In genomic region chr3:159158213-159158612, GRCh38 we compare ENCODE assay signal across 16 cellular contexts.
DNase-seq lines count a peak whose midpoint lies in the region; ATAC-seq, FAIRE-seq and TF ChIP-seq lines count a peak whose summit lies in the region.
"Had no signal": no experiment of that assay in that cellular context is flagged by ENCODE, and none has a peak within 500 bp of the region (broad histone marks: within the 10 kb centered on the region; RNA-seq: fewer than 3 reads in every experiment).

No MANE protein-coding gene starts in this region.

- H4K20me1 ChIP-seq in neural progenitor cell (ENCODE audit: low read depth), result no peaks in the 10 kb centered on the region

- H3K9me3 ChIP-seq in neural progenitor cell (ENCODE audit: low read depth), result no peaks in the 10 kb centered on the region
- H3K9me3 ChIP-seq: heart left ventricle, Peyer's patch had no signal

- no peaks in the 10 kb centered on the region for H3K79me2 ChIP-seq in neural progenitor cell (ENCODE audit: low read depth)

- peak; percentile 47 for ATAC-seq in GM18868 (IDR thresholded peaks at IDR 0.05; ENCODE audit: unreplicated experiment)
- ATAC-seq: activated T-helper 17 cell treated with anti-CD3 and anti-CD28 coated beads, Interleukin-2, amount 50 U/mL, for 72 hours; effector memory CD8-positive, alpha-beta T cell; heart left ventricle; left ventricle myocardium superior had no signal

- H3K27ac Mint-ChIP-seq in neural progenitor cell (no peak overlapping the region), type B pancreatic cell (no peak overlapping the region)
- H3K27ac Mint-ChIP-seq: activated T-helper 17 cell treated with anti-CD3 and anti-CD28 coated beads, Interleukin-2, amount 50 U/mL, for 72 hours; CD4-positive, alpha-beta memory T cell; effector memory CD8-positive, alpha-beta T cell; nephron progenitor cell had no signal

- FAIRE-seq in bronchial epithelial cell (lab: Jason Lieb, UNC), result no peak

- H3K9me3 Mint-ChIP-seq in neural progenitor cell (no peaks in the 10 kb centered on the region), type B pancreatic cell (no peaks in the 10 kb centered on the region)
- H3K9me3 Mint-ChIP-seq: nephron progenitor cell had no signal

- no peaks in the 10 kb centered on the region for H3K36me3 ChIP-seq in bronchial epithelial cell (ENCODE audit: control insufficient read depth, insufficient read depth, low read length)
- no peaks in the 10 kb centered on the region for H3K36me3 ChIP-seq in neural progenitor cell
- H3K36me3 ChIP-seq: heart left ventricle, Peyer's patch had no signal

- TF ChIP-seq CTCF in bronchial epithelial cell (IDR thresholded peaks at IDR 0.05; ENCODE audit: insufficient read depth, low read length, severe bottlenecking) (peak; percentile 26), neural progenitor cell (IDR thresholded peaks at IDR 0.05) (no peak), type B pancreatic cell (conservative IDR thresholded peaks at IDR 0.05) (no peak)

- H3K4me1 ChIP-seq in neural progenitor cell, result no peaks in the 10 kb centered on the region
- H3K4me1 ChIP-seq: heart left ventricle, Peyer's patch had no signal

- no peak overlapping the region for H3K4me2 ChIP-seq in neural progenitor cell

- H3K27me3 ChIP-seq in bronchial epithelial cell (ENCODE audit: control insufficient read depth, insufficient read depth, low read length) (no peaks in the 10 kb centered on the region), neural progenitor cell (no peaks in the 10 kb centered on the region)
- H3K27me3 ChIP-seq: heart left ventricle, Peyer's patch had no signal

- H3K4me3 Mint-ChIP-seq in neural progenitor cell, result no peak overlapping the region
- no peak overlapping the region for H3K4me3 Mint-ChIP-seq in type B pancreatic cell
- H3K4me3 Mint-ChIP-seq: activated T-helper 17 cell treated with anti-CD3 and anti-CD28 coated beads, Interleukin-2, amount 50 U/mL, for 72 hours; CD4-positive, alpha-beta memory T cell; effector memory CD8-positive, alpha-beta T cell; nephron progenitor cell had no signal

- DNase-seq in LHCN-M2 (ENCODE audit: low read depth) (peak; percentile 85), bronchial epithelial cell (ENCODE audit: low read depth) (peak; percentile 74), neural progenitor cell (ENCODE audit: low spot score) (peak; percentile 17), SK-N-DZ (ENCODE audit: low spot score) (no peak), NCI-H187 (lab: John Stamatoyannopoulos, UW) (no peak), type B pancreatic cell (ENCODE audit: extremely low spot score, unreplicated experiment) (no peak)
- DNase-seq: CD4-positive, alpha-beta memory T cell; effector memory CD8-positive, alpha-beta T cell; heart left ventricle; Kasumi-1; left ventricle myocardium superior; NCI-H2171; nephron progenitor cell; Peyer's patch had no signal

- no peaks in the 10 kb centered on the region for H3F3A ChIP-seq in neural progenitor cell (ENCODE audit: low read depth)

- H3K4me3 ChIP-seq in bronchial epithelial cell (ENCODE audit: low read depth, low read length), result no peak overlapping the region
- H3K4me3 ChIP-seq in neural progenitor cell, result no peak overlapping the region
- H3K4me3 ChIP-seq: heart left ventricle, Peyer's patch had no signal

- H2AFZ ChIP-seq in neural progenitor cell (replicated peaks), result no peak overlapping the region

- H3K27ac ChIP-seq in neural progenitor cell, result no peak overlapping the region
- H3K27ac ChIP-seq: heart left ventricle, Peyer's patch had no signal

- H3K4me1 Mint-ChIP-seq in neural progenitor cell (no peaks in the 10 kb centered on the region), type B pancreatic cell (ENCODE audit: unreplicated experiment) (no peaks in the 10 kb centered on the region)
- H3K4me1 Mint-ChIP-seq: activated T-helper 17 cell treated with anti-CD3 and anti-CD28 coated beads, Interleukin-2, amount 50 U/mL, for 72 hours; CD4-positive, alpha-beta memory T cell; nephron progenitor cell had no signal

- H3K36me3 Mint-ChIP-seq in neural progenitor cell, result no peaks in the 10 kb centered on the region
- no peaks in the 10 kb centered on the region for H3K36me3 Mint-ChIP-seq in type B pancreatic cell
- H3K36me3 Mint-ChIP-seq: CD4-positive, alpha-beta memory T cell had no signal

- H3K9ac ChIP-seq in neural progenitor cell, result no peak overlapping the region

- H3K27me3 Mint-ChIP-seq in neural progenitor cell (ENCODE audit: insufficient read depth, low read depth) (peaks cover 2% of the 10 kb centered on the region), type B pancreatic cell (peaks cover 3% of the 10 kb centered on the region)
- H3K27me3 Mint-ChIP-seq: activated T-helper 17 cell treated with anti-CD3 and anti-CD28 coated beads, Interleukin-2, amount 50 U/mL, for 72 hours; CD4-positive, alpha-beta memory T cell; effector memory CD8-positive, alpha-beta T cell had no signal

Comparison
In these comparisons a context has a peak if more than half of its experiments do, and no peak if none do; other contexts are left out.
1. DNase-seq: peak in LHCN-M2 (single experiment), bronchial epithelial cell (single experiment) and neural progenitor cell (single experiment); none in SK-N-DZ (single experiment), NCI-H187 (0 of 2) and type B pancreatic cell (single experiment).